Comparison of ENCODE assay signal across 9 cellular contexts in genomic region chr6:90413867-90414266, GRCh38.
A peak's percentile ranks its signal among the peaks of the same experiment; 100 is the strongest.
DNase-seq lines count a peak whose midpoint lies in the region; ATAC-seq and TF ChIP-seq lines count a peak whose summit lies in the region.
"Had no signal": no experiment of that assay in that cellular context is flagged by ENCODE, and none has a peak within 500 bp of the region (broad histone marks: within the 10 kb centered on the region; RNA-seq: fewer than 3 reads in every experiment).

No MANE protein-coding gene starts in this region.

- no peak overlapping the region for H2AFZ ChIP-seq in SK-N-SH (ENCODE audit: low read depth)

- H3F3A ChIP-seq in SK-N-SH (replicated peaks; ENCODE audit: insufficient read depth) = no peaks in the 10 kb centered on the region

- peaks cover 0 to 10% of the 10 kb centered on the region in 2 experiments; a peak in 1 of 4 replicates for H3K4me1 ChIP-seq in SK-N-SH (ENCODE audit: control insufficient read depth in 1 of 2, insufficient read depth in 2 of 2, low read depth in 1 of 2, low read length in 1 of 2)

- H3K27ac ChIP-seq in SK-N-SH (ENCODE audit: low read depth in 2 of 2, low read length in 1 of 2) = no peak overlapping the region; a peak in 1 of 4 replicates

- H3K9me2 ChIP-seq in SK-N-SH = no peaks in the 10 kb centered on the region

- no peaks in the 10 kb centered on the region for H3K79me2 ChIP-seq in SK-N-SH (ENCODE audit: insufficient read depth)

- no peaks in the 10 kb centered on the region for H3K9me3 ChIP-seq in SK-N-SH

- CTCF ChIA-PET in SK-N-SH (lab: Yijun Ruan, JAX) = interaction anchor here (0.9 to 1.5 kb wide), 3 partner anchors 13 to 64 kb away, joined by 3 to 5 read pairs (median 3); no protein-coding TSS in a partner anchor

- no peak for TF ChIP-seq RAD21 in SK-N-SH (IDR thresholded peaks at IDR 0.05; ENCODE audit: low read length)

- H3K9ac ChIP-seq in SK-N-SH = no peak overlapping the region

- no peak overlapping the region for H3K4me3 ChIP-seq in SK-N-SH (ENCODE audit: low read depth in 2 of 2, low read length in 1 of 2)

- H3K27me3 ChIP-seq in SK-N-SH (ENCODE audit: insufficient read depth) = no peaks in the 10 kb centered on the region

- peak; percentile 37 for ATAC-seq in HG02884 (IDR thresholded peaks at IDR 0.05; ENCODE audit: unreplicated experiment)
- no peak for ATAC-seq in GM21381 (IDR thresholded peaks at IDR 0.05; ENCODE audit: unreplicated experiment)
- ATAC-seq: Panc1 had no signal

- no peak for TF ChIP-seq EP300 in SK-N-SH (IDR thresholded peaks at IDR 0.05; ENCODE audit: borderline replicate concordance in 1 of 2, low read depth in 1 of 2, low read length in 1 of 2)

- no peak overlapping the region for H3K4me2 ChIP-seq in SK-N-SH

- no peak for TF ChIP-seq CTCF in SK-N-SH (IDR thresholded peaks at IDR 0.05)

- no peaks in the 10 kb centered on the region for H3K36me3 ChIP-seq in SK-N-SH (replicated peaks in 1 of 2; ENCODE audit: control insufficient read depth in 1 of 2, insufficient read depth in 2 of 2, low read length in 1 of 2)

- 19% methylated on average over 8 of the region's 8 CpGs for WGBS in SK-N-SH (ENCODE audit: low lambda C conversion rate)

- no peaks in the 10 kb centered on the region for H4K20me1 ChIP-seq in SK-N-SH (ENCODE audit: insufficient read depth)

- POLR2A ChIA-PET in SK-N-SH (lab: Yijun Ruan, JAX) = no interaction called here

- DNase-seq in SK-N-SH (peak; percentile 73), islet precursor cell (peak; percentile 97), amniotic stem cell (lab: John Stamatoyannopoulos, UW) (no peak), GOT3 (lab: John Stamatoyannopoulos, UW) (no peak)
- DNase-seq in activated naive CD8-positive, alpha-beta T cell treated with anti-CD3 and anti-CD28 coated beads, Interleukin-2, amount 50 U/mL, for 16 hours (ENCODE audit: low read depth, low spot score) = peak; percentile 42
- DNase-seq in stimulated activated CD4-positive, alpha-beta T cell treated with anti-CD3 and anti-CD28 coated beads, TNF-alpha, amount 100 ng/mL, for 1 hour (ENCODE audit: low read depth in 3 of 3, low spot score in 1 of 3) = peak; percentile 39 to 53 (median 52)

TF ChIP-seq in SK-N-SH, 30 proteins besides CTCF, POLR2A, EP300 and RAD21:
- TF ChIP-seq POLR2AphosphoS5 (IDR thresholded peaks at IDR 0.05; ENCODE audit: low read depth, low read length) = no peak
- TF ChIP-seq ZBTB33 (IDR thresholded peaks at IDR 0.05; ENCODE audit: borderline replicate concordance, low read depth) = no peak
- TF ChIP-seq GATA2 (CRISPR knock-in tag; IDR thresholded peaks at IDR 0.05) = no peak
- TF ChIP-seq PBX3 (IDR thresholded peaks at IDR 0.05) = no peak
- TF ChIP-seq RCOR1 (IDR thresholded peaks at IDR 0.05; ENCODE audit: low read length) = no peak
- peak; percentile 33 for TF ChIP-seq CHD2 (IDR thresholded peaks at IDR 0.05; ENCODE audit: low read length, partially characterized antibody)
- no peak for TF ChIP-seq TAF1 (IDR thresholded peaks at IDR 0.05; ENCODE audit: borderline replicate concordance, low read depth, low read length)
- no peak for TF ChIP-seq YY1 (IDR thresholded peaks at IDR 0.05; ENCODE audit: low read depth)
- TF ChIP-seq MEF2A (IDR thresholded peaks at IDR 0.05; ENCODE audit: borderline replicate concordance, low read depth) = no peak

Comparison
In these comparisons a context has a peak if more than half of its experiments do, and no peak if none do; other contexts are left out.
1. DNase-seq: peak in SK-N-SH (single experiment), activated naive CD8-positive, alpha-beta T cell treated with anti-CD3 and anti-CD28 coated beads, Interleukin-2, amount 50 U/mL, for 16 hours (single experiment), islet precursor cell (single experiment) and stimulated activated CD4-positive, alpha-beta T cell treated with anti-CD3 and anti-CD28 coated beads, TNF-alpha, amount 100 ng/mL, for 1 hour (3 of 3); none in amniotic stem cell (single experiment) and GOT3 (single experiment).